Comparison of ENCODE assay signal across 17 cellular contexts in genomic region chr12:71771069-71771468, GRCh38. TPM values are rescaled to one million over a fixed set of nuclear protein-coding genes. Genes with fewer than 3 reads are reported as not detected.
DNase-seq lines count a peak whose midpoint lies in the region; ATAC-seq and TF ChIP-seq lines count a peak whose summit lies in the region.
"Had no signal": no experiment of that assay in that cellular context is flagged by ENCODE, and none has a peak within 500 bp of the region (broad histone marks: within the 10 kb centered on the region; RNA-seq: fewer than 3 reads in every experiment).

No MANE protein-coding gene starts in this region.

- no peaks in the 10 kb centered on the region for H3K9me3 ChIP-seq in HEK293 (ENCODE audit: control insufficient read depth, insufficient read depth, low read depth, low read length)

- no peak overlapping the region for H3K4me3 ChIP-seq in HEK293 (ENCODE audit: low read depth, low read length)
- H3K4me3 ChIP-seq: GM12878, GM23338, PC-9 had no signal

- DNase-seq in dermis blood vessel endothelial cell: peak; percentile 43
- DNase-seq in kidney glomerular epithelial cell (lab: John Stamatoyannopoulos, UW): peak; percentile 13
- DNase-seq: CD4-positive, alpha-beta T cell; EL; KG1; NCI-H1417 treated with DMSO at 0.1 percent for 48 hours; NCI-H187 treated with DMSO at 0.1 percent for 48 hours; NCI-H226; NCI-H524; PC-9 had no signal

- no peaks in the 10 kb centered on the region for H3K4me1 ChIP-seq in HEK293 (ENCODE audit: control insufficient read depth, insufficient read depth, low read length)

- ATAC-seq in HG03095 (IDR thresholded peaks at IDR 0.05; ENCODE audit: unreplicated experiment): no peak
- ATAC-seq in HG02840 (IDR thresholded peaks at IDR 0.05; ENCODE audit: low FRiP score, unreplicated experiment): no peak
- no peak for ATAC-seq in HG03442 (IDR thresholded peaks at IDR 0.05; ENCODE audit: unreplicated experiment)
- ATAC-seq in HG03280 (IDR thresholded peaks at IDR 0.05; ENCODE audit: unreplicated experiment): no peak
- ATAC-seq: GM12878, GM23338 had no signal

- peaks cover 15 to 42% of the 10 kb centered on the region in 2 experiments for H3K36me3 ChIP-seq in HEK293 (ENCODE audit: control insufficient read depth in 2 of 2, insufficient read depth in 1 of 2, low read length in 2 of 2)

- POLR2A ChIA-PET in HEK293 (lab: Yijun Ruan, JAX): no interaction called here

- H3K27ac ChIP-seq in HEK293 (ENCODE audit: extremely low read depth, low read depth, low read length): no peak overlapping the region
- H3K27ac ChIP-seq: PC-9 had no signal

- CTCF ChIA-PET in HEK293 (lab: Yijun Ruan, JAX): interaction anchor here (1.2 to 2.2 kb wide), 2 partner anchors 9 to 17 kb away, joined by 3 to 13 read pairs; partner anchors contain the start of gene RAB21

- no peak for TF ChIP-seq CTCF in HEK293 (tag by site-specific recombination; IDR thresholded peaks at IDR 0.05)

TF ChIP-seq in HEK293, 187 proteins besides CTCF, POLR2A, EP300 and RAD21:
- no peak for TF ChIP-seq ZBTB8A (tag by site-specific recombination; IDR thresholded peaks at IDR 0.05)
- TF ChIP-seq PRDM6 (tag by site-specific recombination; IDR thresholded peaks at IDR 0.05): peak; percentile 35; the same call in 1 of the 2 replicates

RNA-seq across cellular contexts. Expression of gene RAB21, which starts 16.4 kb away (rescaled TPM):
- total RNA-seq in dermis blood vessel endothelial cell: 15.8 and 51.4 TPM in 2 replicates
